In the genomic region with DNA sequence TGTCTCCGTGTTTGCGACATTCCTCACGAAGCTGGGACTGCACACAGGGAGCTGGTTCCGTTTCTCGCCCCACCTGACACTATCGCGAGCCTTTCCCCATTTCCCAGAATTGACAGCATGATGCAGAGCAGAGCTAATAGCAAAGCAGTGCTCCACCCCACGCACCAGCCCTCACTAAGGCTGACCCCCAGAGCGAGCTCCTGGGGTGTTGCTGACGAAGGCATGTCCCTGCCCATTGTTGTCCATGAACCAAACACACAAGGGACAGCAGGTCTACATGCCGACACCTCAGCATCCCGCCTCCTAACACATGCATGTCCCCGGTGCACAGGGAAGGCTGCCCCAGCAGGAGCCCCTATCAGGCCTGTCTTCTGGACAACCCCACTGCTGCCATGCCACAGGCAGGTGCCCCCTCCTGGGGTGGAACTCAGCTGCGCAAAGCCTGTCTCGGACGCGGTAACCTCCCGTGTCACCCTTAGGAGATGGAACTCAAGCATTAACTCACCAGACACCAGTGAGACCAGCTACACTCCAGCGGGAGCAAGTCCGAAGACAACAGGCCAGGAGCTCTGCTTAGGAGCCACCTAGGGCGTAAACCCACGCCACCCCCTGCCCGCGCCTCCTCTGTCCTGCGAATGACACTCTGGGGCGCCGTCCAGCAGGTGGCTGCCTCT, we compare ENCODE assay signal across 23 cellular contexts.
"Had no signal": no experiment of that assay in that cellular context is flagged by ENCODE, and none has a peak within 500 bp of the region (broad histone marks: within the 10 kb centered on the region; RNA-seq: fewer than 3 reads in every experiment).

No MANE protein-coding gene starts in this region.

- H3K9me3 ChIP-seq: adrenal gland, ascending aorta, esophagus squamous epithelium, gastrocnemius medialis, tibial artery had no signal

- FAIRE-seq: colon, urothelium cell line had no signal

- H3K4me3 Mint-ChIP-seq: activated B cell treated with CpG ODN at 0.5 μM for 24 hours; activated CD4-positive, alpha-beta memory T cell treated with anti-CD3 and anti-CD28 coated beads, Interleukin-2, amount 10 ng/mL, durations not matched to agents 7 days and 5 days; activated naive CD4-positive, alpha-beta T cell treated with anti-CD3 and anti-CD28 coated beads, Interleukin-2, amount 50 U/mL, for 24 hours; activated T-helper 1 cell treated with anti-CD3 and anti-CD28 coated beads, Interleukin-12 subunit alpha, Interleukin-12 subunit beta, Interleukin-2, Interleukin-4 antibody, amounts not matched to agents 30 ng/mL and 10 ng/mL and 1 ng/mL, durations not matched to agents 14 hours and 24 hours and 36 hours; nephron; stimulated activated naive CD8-positive, alpha-beta T cell treated with anti-CD3 and anti-CD28 coated beads, Interleukin-15, Interleukin-2, amounts not matched to agents 100 ng/mL and 50 ng/mL, for 24 hours had no signal

- DNase-seq: activated B cell treated with CpG ODN at 0.5 μM for 24 hours; activated CD4-positive, alpha-beta memory T cell treated with anti-CD3 and anti-CD28 coated beads, Interleukin-2, amount 10 ng/mL, durations not matched to agents 7 days and 5 days; activated CD4-positive, alpha-beta T cell treated with anti-CD3 and anti-CD28 coated beads for 4 hours; activated gamma-delta T cell treated with Interleukin-2 at 50 U/mL for 16 hours; brain microvascular endothelial cell; effector memory CD4-positive, alpha-beta T cell; esophagus squamous epithelium; gastrocnemius medialis; hypothalamus; retina; stimulated activated CD4-positive, alpha-beta T cell treated with anti-CD3 and anti-CD28 coated beads, Interleukin-4, amount 100 ng/mL, for 24 hours; substantia nigra; SW 1271; T-helper 17 cell had no signal

- ATAC-seq: gastrocnemius medialis, T-helper 17 cell had no signal

- H3K4me1 ChIP-seq: adrenal gland, ascending aorta, esophagus squamous epithelium, gastrocnemius medialis, tibial artery had no signal

- H3K27ac Mint-ChIP-seq: activated B cell treated with CpG ODN at 0.5 μM for 24 hours; activated CD4-positive, alpha-beta memory T cell treated with anti-CD3 and anti-CD28 coated beads, Interleukin-2, amount 10 ng/mL, durations not matched to agents 7 days and 5 days; nephron; stimulated activated naive CD8-positive, alpha-beta T cell treated with anti-CD3 and anti-CD28 coated beads, Interleukin-15, Interleukin-2, amounts not matched to agents 100 ng/mL and 50 ng/mL, for 24 hours; T-helper 17 cell had no signal

- H3K9me3 Mint-ChIP-seq: activated B cell treated with CpG ODN at 0.5 μM for 24 hours; activated CD4-positive, alpha-beta memory T cell treated with anti-CD3 and anti-CD28 coated beads, Interleukin-2, amount 10 ng/mL, durations not matched to agents 7 days and 5 days; activated naive CD4-positive, alpha-beta T cell treated with anti-CD3 and anti-CD28 coated beads, Interleukin-2, amount 50 U/mL, for 24 hours; activated T-helper 1 cell treated with anti-CD3 and anti-CD28 coated beads, Interleukin-12 subunit alpha, Interleukin-12 subunit beta, Interleukin-2, Interleukin-4 antibody, amounts not matched to agents 30 ng/mL and 10 ng/mL and 1 ng/mL, durations not matched to agents 14 hours and 24 hours and 36 hours; nephron; stimulated activated naive CD8-positive, alpha-beta T cell treated with anti-CD3 and anti-CD28 coated beads, Interleukin-15, Interleukin-2, amounts not matched to agents 100 ng/mL and 50 ng/mL, for 24 hours had no signal

- H3K4me1 Mint-ChIP-seq: activated B cell treated with CpG ODN at 0.5 μM for 24 hours; activated CD4-positive, alpha-beta memory T cell treated with anti-CD3 and anti-CD28 coated beads, Interleukin-2, amount 10 ng/mL, durations not matched to agents 7 days and 5 days; activated naive CD4-positive, alpha-beta T cell treated with anti-CD3 and anti-CD28 coated beads, Interleukin-2, amount 50 U/mL, for 24 hours; nephron had no signal

- H3K27me3 Mint-ChIP-seq: activated B cell treated with CpG ODN at 0.5 μM for 24 hours; activated CD4-positive, alpha-beta memory T cell treated with anti-CD3 and anti-CD28 coated beads, Interleukin-2, amount 10 ng/mL, durations not matched to agents 7 days and 5 days; activated naive CD4-positive, alpha-beta T cell treated with anti-CD3 and anti-CD28 coated beads, Interleukin-2, amount 50 U/mL, for 24 hours; stimulated activated naive CD8-positive, alpha-beta T cell treated with anti-CD3 and anti-CD28 coated beads, Interleukin-15, Interleukin-2, amounts not matched to agents 100 ng/mL and 50 ng/mL, for 24 hours; T-helper 17 cell had no signal

- H3K4me3 ChIP-seq: adrenal gland, ascending aorta, esophagus squamous epithelium, gastrocnemius medialis, tibial artery had no signal

- H3K27ac ChIP-seq: adrenal gland, ascending aorta, brain microvascular endothelial cell, esophagus squamous epithelium, gastrocnemius medialis, tibial artery had no signal
